In the genomic region with DNA sequence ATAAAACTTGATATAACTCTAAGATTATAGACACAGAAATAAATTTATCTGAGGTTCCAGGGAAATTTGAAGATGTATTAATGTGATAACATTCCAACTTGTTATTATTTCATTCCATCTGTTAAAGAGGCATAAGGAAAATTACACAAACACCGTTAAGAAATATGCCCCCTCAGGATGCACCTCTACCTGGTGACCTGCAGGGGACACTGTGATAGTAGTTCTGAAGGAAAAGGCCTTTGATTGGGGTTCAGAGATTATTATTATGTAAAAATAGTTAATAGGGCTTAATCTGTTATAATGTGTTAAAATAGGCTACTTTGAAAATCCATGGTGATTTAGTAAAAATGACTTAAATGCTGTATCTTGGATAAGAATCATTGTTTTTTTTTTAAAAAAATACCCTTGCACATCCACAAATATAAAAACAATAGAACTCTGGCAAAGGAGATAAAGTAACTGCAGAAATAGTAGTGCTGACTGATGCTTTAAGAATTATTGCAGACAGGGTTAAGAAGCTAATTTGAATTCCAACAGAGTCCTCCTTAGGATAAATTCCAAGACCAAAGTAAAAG, we compare ENCODE assay signal across 8 cellular contexts. TPM values are rescaled to one million over a fixed set of nuclear protein-coding genes. Genes with fewer than 3 reads are reported as not detected.
DNase-seq lines count a peak whose midpoint lies in the region; ATAC-seq and TF ChIP-seq lines count a peak whose summit lies in the region.

No MANE protein-coding gene starts in this region.

- CTCF ChIA-PET in BJ (lab: Yijun Ruan, JAX) (interaction anchor here (0.5 to 2.0 kb wide), 7 partner anchors 9 to 154 kb away, joined by 3 to 7 read pairs (median 3); no protein-coding TSS in a partner anchor), RWPE1 (lab: Yijun Ruan, JAX) (interaction anchor here (0.6 to 2.1 kb wide), 5 partner anchors 20 to 539 kb away, joined by 3 to 8 read pairs (median 4); no protein-coding TSS in a partner anchor)

- POLR2A ChIA-PET in BJ (lab: Charles Lee): no interaction called here
- POLR2A ChIA-PET in RWPE1 (lab: Yijun Ruan, JAX; ENCODE audit: low non-redundant PET): no interaction called here

- H3K36me3 ChIP-seq in BJ (ENCODE audit: control insufficient read depth, insufficient read depth, low read length) (no peaks in the 10 kb centered on the region), thoracic aorta (no peaks in the 10 kb centered on the region)

- no peak overlapping the region for H3K27ac ChIP-seq in RWPE1
- H3K27ac ChIP-seq in thoracic aorta: no peak overlapping the region

- TF ChIP-seq CTCF in BJ (IDR thresholded peaks at IDR 0.05; ENCODE audit: insufficient read depth, low read depth, low read length) (peak; percentile 77), GM12875 (IDR thresholded peaks at IDR 0.05; ENCODE audit: borderline replicate concordance, insufficient read depth, low read depth, low read length) (peak; percentile 84), RWPE1 (conservative IDR thresholded peaks at IDR 0.05; ENCODE audit: low read depth) (peak; percentile 90), fibroblast of pulmonary artery (IDR thresholded peaks at IDR 0.05; ENCODE audit: low read length, missing control alignments) (peak; percentile 94), thoracic aorta (IDR thresholded peaks at IDR 0.05) (peak; percentile 40), omental fat pad (IDR thresholded peaks at IDR 0.05) (no peak)

- ATAC-seq in HG02973 (IDR thresholded peaks at IDR 0.05; ENCODE audit: unreplicated experiment): peak; percentile 73
- no peak for ATAC-seq in thoracic aorta (ENCODE audit: insufficient number of reproducible peaks, low FRiP score, low read depth)
- no peak for ATAC-seq in omental fat pad (ENCODE audit: low FRiP score)

- H3K4me1 ChIP-seq in thoracic aorta (ENCODE audit: control insufficient read depth in 1 of 2, low read depth in 2 of 2): peaks cover 0 to 2% of the 10 kb centered on the region in 2 donors

- DNase-seq in BJ (ENCODE audit: low read depth): no peak
- DNase-seq in RWPE1 (ENCODE audit: low spot score): peak; percentile 63
- DNase-seq in fibroblast of pulmonary artery (ENCODE audit: low read depth): peak; percentile 56
- DNase-seq in thoracic aorta (ENCODE audit: low spot score): no peak
- DNase-seq in omental fat pad (ENCODE audit: low spot score): no peak
- DNase-seq in NCI-H128 (lab: John Stamatoyannopoulos, UW; ENCODE audit: unreplicated experiment): no peak

- H3K4me3 ChIP-seq in BJ (ENCODE audit: low read depth, low read length) (no peak overlapping the region), GM12875 (ENCODE audit: low read depth, low read length) (no peak overlapping the region), fibroblast of pulmonary artery (replicated peaks; ENCODE audit: low read depth, low read length) (no peak overlapping the region), thoracic aorta (no peak overlapping the region)

- H3K27me3 ChIP-seq in BJ (ENCODE audit: control insufficient read depth, insufficient read depth, low read length): no peaks in the 10 kb centered on the region; the same call in 1 of the 2 replicates
- no peaks in the 10 kb centered on the region for H3K27me3 ChIP-seq in thoracic aorta (replicated peaks; ENCODE audit: insufficient read depth)

- no peaks in the 10 kb centered on the region for H3K9me3 ChIP-seq in thoracic aorta

RNA-seq across cellular contexts. Expression of gene ABRAXAS1, which starts 6.1 kb away (rescaled TPM):
- polyA plus RNA-seq in BJ (2011; rRNA removed): 3.1 and 7.6 TPM in 2 replicates
- polyA minus RNA-seq in BJ (2011; rRNA and poly(A)+ RNA removed): 3.2 and 3.5 TPM in 2 replicates
- total RNA-seq in thoracic aorta (10 to 100 TPM in 1 of 2 donors, 1 to 10 TPM in 1; 2.4 to 14.0 TPM), omental fat pad (10 to 100 TPM in 3 of 4 donors, 1 to 10 TPM in 1; 7.8 to 19.9 (median 11.1) TPM)

RNA-seq across cellular contexts. Expression of gene MRPS18C, which starts 35.1 kb away (rescaled TPM):
- polyA plus RNA-seq in BJ (2011; rRNA removed): 16.4 and 31.8 TPM in 2 replicates
- polyA minus RNA-seq in BJ (2011; rRNA and poly(A)+ RNA removed): 9.5 and 10.2 TPM in 2 replicates
- 10 to 100 TPM in 1 of 2 donors, 1 to 10 TPM in 1; 7.6 to 17.3 TPM for total RNA-seq in thoracic aorta
- 10 to 100 TPM; 12.3 to 29.6 (median 23.9) TPM for total RNA-seq in omental fat pad

RNA-seq across cellular contexts. Expression of gene HELQ, which starts 35.3 kb away (rescaled TPM):
- 9.6 and 12.8 TPM in 2 replicates for polyA plus RNA-seq in BJ (2011; rRNA removed)
- polyA minus RNA-seq in BJ (2011; rRNA and poly(A)+ RNA removed): 9.5 and 16.1 TPM in 2 replicates
- total RNA-seq in thoracic aorta (10 to 100 TPM; 11.6 to 19.6 TPM), omental fat pad (10 to 100 TPM; 13.5 to 20.0 (median 17.0) TPM)

RNA-seq across cellular contexts. Expression of gene GPAT3, which starts 44.9 kb away (rescaled TPM):
- 0.37 and 0.58 TPM in 2 replicates for polyA plus RNA-seq in BJ (2011; rRNA removed)
- polyA minus RNA-seq in BJ (2011; rRNA and poly(A)+ RNA removed): 0.14 and 0.87 TPM in 2 replicates
- total RNA-seq in thoracic aorta (1 to 10 TPM; 6.6 to 7.8 TPM), omental fat pad (10 to 100 TPM; 11.8 to 23.4 (median 21.0) TPM)

Comparison
In these comparisons a context has a peak if more than half of its experiments do, and no peak if none do; other contexts are left out.
1. DNase-seq: peak in RWPE1 (single experiment) and fibroblast of pulmonary artery (single experiment); none in BJ (single experiment), thoracic aorta (single experiment), omental fat pad (single experiment) and NCI-H128 (single experiment).
2. CTCF ChIP-seq: peak in BJ (single experiment), GM12875 (single experiment), RWPE1 (single experiment), fibroblast of pulmonary artery (single experiment) and thoracic aorta (single experiment); none in omental fat pad (0 of 3).